In the genomic region with DNA sequence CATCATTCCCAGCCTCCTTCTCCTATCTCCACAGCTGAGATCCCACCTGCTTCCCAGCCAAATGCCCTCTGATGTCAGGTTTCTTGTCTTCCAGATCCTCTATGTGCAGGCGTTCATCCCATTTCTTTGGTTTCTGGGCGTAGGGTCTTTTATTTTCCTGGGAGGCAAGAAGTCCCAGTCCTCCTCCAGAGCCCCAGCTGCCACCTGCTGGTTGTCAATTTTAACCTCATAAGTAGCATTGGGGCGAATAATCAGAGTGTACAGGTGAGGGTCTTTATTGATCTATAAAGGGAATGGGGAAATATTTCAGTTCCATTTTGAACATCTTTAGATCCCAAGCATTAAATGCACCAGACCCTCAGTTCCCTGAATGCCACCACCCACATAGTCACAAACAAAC, we compare ENCODE assay signal across 17 cellular contexts.
"Had no signal": no experiment of that assay in that cellular context is flagged by ENCODE, and none has a peak within 500 bp of the region (broad histone marks: within the 10 kb centered on the region; RNA-seq: fewer than 3 reads in every experiment).

No MANE protein-coding gene starts in this region.

- H3K9me3 ChIP-seq: body of pancreas, testis had no signal

- H3K4me3 ChIP-seq: body of pancreas, testis had no signal

- H3K4me1 ChIP-seq: parathyroid adenoma had no signal

- H3K9ac ChIP-seq: parathyroid adenoma had no signal

- H3K27ac ChIP-seq: body of pancreas, parathyroid adenoma, testis had no signal

- DNase-seq: activated CD4-positive, alpha-beta memory T cell treated with anti-CD3 and anti-CD28 coated beads, Interleukin-2, amount 10 ng/mL, durations not matched to agents 7 days and 5 days; activated CD4-positive, alpha-beta T cell treated with anti-CD3 and anti-CD28 coated beads for 1 hour; activated naive CD4-positive, alpha-beta T cell; activated naive CD8-positive, alpha-beta T cell treated with anti-CD3 and anti-CD28 coated beads, Interleukin-2, amount 50 U/mL, for 24 hours; activated T-cell treated with anti-CD3 and anti-CD28 coated beads, Interleukin-2, amount 50 U/mL, for 72 hours; body of pancreas; central memory CD4-positive, alpha-beta T cell; effector memory CD8-positive, alpha-beta T cell; glutamatergic neuron; left colon; naive B cell; stimulated activated CD4-positive, alpha-beta T cell treated with anti-CD3 and anti-CD28 coated beads, Interleukin-15, amount 100 ng/mL, for 24 hours; stimulated activated CD4-positive, alpha-beta T cell treated with anti-CD3 and anti-CD28 coated beads, Interleukin-4, amount 100 ng/mL, for 24 hours; stimulated activated naive CD8-positive, alpha-beta T cell treated with anti-CD3 and anti-CD28 coated beads, Interleukin-15, amount 100 ng/mL, for 72 hours; T-helper 9 cell; testis had no signal

- ATAC-seq: activated naive CD8-positive, alpha-beta T cell treated with anti-CD3 and anti-CD28 coated beads, Interleukin-2, amount 50 U/mL, for 24 hours; activated T-cell treated with anti-CD3 and anti-CD28 coated beads, Interleukin-2, amount 50 U/mL, for 72 hours; body of pancreas; effector memory CD8-positive, alpha-beta T cell; left colon; stimulated activated naive CD8-positive, alpha-beta T cell treated with anti-CD3 and anti-CD28 coated beads, Interleukin-15, amount 100 ng/mL, for 72 hours had no signal

- H3K27me3 ChIP-seq: body of pancreas, testis had no signal

- H2AFZ ChIP-seq: parathyroid adenoma had no signal

- H3K79me2 ChIP-seq: parathyroid adenoma had no signal
